In genomic region chr5:42306287-42306686, GRCh38 we compare ENCODE assay signal across 17 cellular contexts.
A peak's percentile ranks its signal among the peaks of the same experiment; 100 is the strongest.
DNase-seq lines count a peak whose midpoint lies in the region; ATAC-seq and TF ChIP-seq lines count a peak whose summit lies in the region.
"Had no signal": no experiment of that assay in that cellular context is flagged by ENCODE, and none has a peak within 500 bp of the region (broad histone marks: within the 10 kb centered on the region; RNA-seq: fewer than 3 reads in every experiment).

No MANE protein-coding gene starts in this region.

- TF ChIP-seq CTCF in heart right ventricle (IDR thresholded peaks at IDR 0.05) (no peak), nephron progenitor cell (IDR thresholded peaks at IDR 0.05) (no peak)

- no peaks in the 10 kb centered on the region for H3K27me3 ChIP-seq in heart right ventricle
- no peaks in the 10 kb centered on the region for H3K27me3 ChIP-seq in adipocyte (replicated peaks; ENCODE audit: control insufficient read depth, insufficient read depth, low read length)
- H3K27me3 ChIP-seq: BE2C had no signal

- H3K36me3 ChIP-seq in heart right ventricle, result no peaks in the 10 kb centered on the region
- no peaks in the 10 kb centered on the region for H3K36me3 ChIP-seq in adipocyte (ENCODE audit: control insufficient read depth, insufficient read depth, low read length, severe bottlenecking)
- H3K36me3 ChIP-seq: BE2C had no signal

- no peak for DNase-seq in left ventricle myocardium superior
- no peak for DNase-seq in heart right ventricle
- DNase-seq in adipocyte (ENCODE audit: low read depth), result no peak
- no peak for DNase-seq in nephron progenitor cell
- DNase-seq in stimulated activated naive CD8-positive, alpha-beta T cell treated with anti-CD3 and anti-CD28 coated beads, Interleukin-15, Interleukin-2, amounts not matched to agents 100 U/mL and 50 U/mL, for 24 hours, result no peak
- DNase-seq in NCI-H2081 treated with DMSO at 0.1 percent for 48 hours (lab: John Stamatoyannopoulos, UW), result no peak
- no peak for DNase-seq in stimulated activated CD4-positive, alpha-beta T cell treated with anti-CD3 and anti-CD28 coated beads, Interleukin-12 subunit alpha, Interleukin-12 subunit beta, amount 100 ng/mL, for 4 hours
- DNase-seq: BE2C; CD8-positive, alpha-beta T cell; COR-L47; DMS153; DMS79 treated with DMSO at 0.1 percent for 48 hours; EL; GM23248; H7 had no signal

- H3K4me1 ChIP-seq in heart right ventricle, result no peaks in the 10 kb centered on the region
- peaks cover 45% of the 10 kb centered on the region for H3K4me1 ChIP-seq in adipocyte (ENCODE audit: control insufficient read depth, insufficient read depth, low read length)
- H3K4me1 ChIP-seq: BE2C had no signal

- ATAC-seq in left ventricle myocardium superior, result peak; percentile 35
- no peak for ATAC-seq in heart right ventricle
- no peak for ATAC-seq in stimulated activated naive CD8-positive, alpha-beta T cell treated with anti-CD3 and anti-CD28 coated beads, Interleukin-15, Interleukin-2, amounts not matched to agents 100 U/mL and 50 U/mL, for 24 hours
- ATAC-seq: CD8-positive, alpha-beta T cell had no signal

- peak overlapping the region; percentile 34 for H3K27ac Mint-ChIP-seq in nephron progenitor cell
- H3K27ac Mint-ChIP-seq: CD14-positive monocyte; CD8-positive, alpha-beta T cell had no signal

- peak overlapping the region; percentile 30 for H3K9ac ChIP-seq in adipocyte (ENCODE audit: low read length)
- H3K9ac ChIP-seq: GM23248 had no signal

- 63 to 76% methylated on average over 1 of the region's 1 CpG for WGBS in heart right ventricle, 2 donors

- H3K9me3 ChIP-seq in heart right ventricle (no peaks in the 10 kb centered on the region), adipocyte (ENCODE audit: control insufficient read depth, low read length) (peaks cover 4% of the 10 kb centered on the region)
- H3K9me3 ChIP-seq: BE2C had no signal

- H3K27ac ChIP-seq in heart right ventricle, result no peak overlapping the region
- H3K27ac ChIP-seq: GM23248, HL-60 had no signal

- H3K27me3 Mint-ChIP-seq in nephron progenitor cell (ENCODE audit: low read depth, poor library complexity), result no peaks in the 10 kb centered on the region

- peaks cover 4% of the 10 kb centered on the region for H3K9me3 Mint-ChIP-seq in nephron progenitor cell
- H3K9me3 Mint-ChIP-seq: CD8-positive, alpha-beta T cell had no signal

- H3K36me3 Mint-ChIP-seq in nephron progenitor cell (ENCODE audit: low read depth), result no peaks in the 10 kb centered on the region
- H3K36me3 Mint-ChIP-seq: CD14-positive monocyte; CD8-positive, alpha-beta T cell had no signal

- no peaks in the 10 kb centered on the region for H3K4me1 Mint-ChIP-seq in nephron progenitor cell
- H3K4me1 Mint-ChIP-seq: CD14-positive monocyte had no signal

- intact Hi-C loops in left ventricle myocardium superior (cut with micrococcal nuclease) (no loop called here), heart right ventricle (cut with DNase I) (no loop called here)

- H3K4me3 Mint-ChIP-seq in nephron progenitor cell, result no peak overlapping the region
- H3K4me3 Mint-ChIP-seq: CD14-positive monocyte; CD8-positive, alpha-beta T cell had no signal

- H3K4me3 ChIP-seq in heart right ventricle (no peak overlapping the region), adipocyte (ENCODE audit: low read length) (peak overlapping the region; percentile 31)
- H3K4me3 ChIP-seq: GM23248 had no signal
